ENCODE assay signal across 24 cellular contexts in the genomic region with DNA sequence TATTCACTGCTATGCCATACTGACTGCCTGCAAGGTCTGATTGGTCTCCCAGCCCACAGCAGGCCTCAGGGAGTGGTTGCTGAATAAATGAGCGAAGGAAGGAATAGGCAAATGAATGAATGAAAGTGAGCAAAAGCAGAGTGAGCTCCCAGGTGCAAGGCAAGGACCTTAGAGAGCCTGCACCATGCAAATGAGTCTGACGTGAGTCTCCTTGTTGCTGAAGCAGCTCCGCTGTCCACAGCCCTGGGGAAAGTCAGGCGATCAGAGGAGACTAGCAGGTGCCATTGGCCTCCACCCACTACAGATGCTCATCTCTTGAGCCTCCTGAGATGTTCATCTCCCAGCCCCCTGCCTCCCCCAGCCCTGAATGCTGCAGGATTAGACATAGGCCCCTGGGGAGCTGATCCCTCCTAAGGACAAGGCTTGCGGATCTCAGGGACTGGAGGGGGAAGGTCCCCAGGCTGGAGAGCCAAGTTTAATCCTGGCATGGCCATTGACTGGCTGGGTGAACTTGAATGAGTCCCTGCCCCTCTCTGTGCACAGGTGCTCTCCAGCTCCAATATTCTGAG. TPM values are rescaled to one million over a fixed set of nuclear protein-coding genes. Genes with fewer than 3 reads are reported as not detected.
DNase-seq lines count a peak whose midpoint lies in the region; ATAC-seq and TF ChIP-seq lines count a peak whose summit lies in the region.
"Had no signal": no experiment of that assay in that cellular context is flagged by ENCODE, and none has a peak within 500 bp of the region (broad histone marks: within the 10 kb centered on the region; RNA-seq: fewer than 3 reads in every experiment).

No MANE protein-coding gene starts in this region.

- H2BK12ac ChIP-seq in neuronal stem cell (ENCODE audit: low read length) = no peak overlapping the region

- H2AFZ ChIP-seq in neuronal stem cell (ENCODE audit: low read length) = no peak overlapping the region

- TF ChIP-seq CTCF in ovary (IDR thresholded peaks at IDR 0.05) = no peak

- H3K27ac ChIP-seq in neuronal stem cell (replicated peaks; ENCODE audit: low read length) = no peak overlapping the region
- H3K27ac ChIP-seq in ovary = no peak overlapping the region
- H3K27ac ChIP-seq: colonic mucosa, SK-N-MC had no signal

- H4K91ac ChIP-seq in neuronal stem cell (ENCODE audit: low read depth, low read length, poor library complexity) = no peak overlapping the region

- no peaks in the 10 kb centered on the region for H3K36me3 ChIP-seq in neuronal stem cell (replicated peaks in 1 of 2; ENCODE audit: control insufficient read depth in 2 of 2, insufficient read depth in 2 of 2, low read length in 2 of 2)
- no peaks in the 10 kb centered on the region for H3K36me3 ChIP-seq in ovary
- H3K36me3 ChIP-seq: colonic mucosa, tibial nerve had no signal

- no peak overlapping the region for H2AK5ac ChIP-seq in neuronal stem cell (ENCODE audit: low read depth, low read length)

- H3K9ac ChIP-seq in neuronal stem cell (ENCODE audit: low read depth, low read length, poor library complexity) = no peak overlapping the region

- intact Hi-C loops in ovary (cut with DNase I) = loop anchor here in 1 of 4 donors (2.0 kb wide), 1 partner anchor 25 kb away; no protein-coding TSS in a partner anchor
- intact Hi-C loops in head of caudate nucleus (cut with DNase I) = no loop called here

- no peaks in the 10 kb centered on the region for H3K79me1 ChIP-seq in neuronal stem cell (ENCODE audit: low read depth, low read length)

- no peaks in the 10 kb centered on the region for H3K9me3 ChIP-seq in neuronal stem cell (replicated peaks in 1 of 2; ENCODE audit: control insufficient read depth in 2 of 2, insufficient read depth in 1 of 2, low read depth in 1 of 2, low read length in 2 of 2)
- H3K9me3 ChIP-seq in ovary = no peaks in the 10 kb centered on the region
- H3K9me3 ChIP-seq: colonic mucosa, tibial nerve had no signal

- no peak for TF ChIP-seq EP300 in ovary (IDR thresholded peaks at IDR 0.05)

- no peak overlapping the region for H2BK15ac ChIP-seq in neuronal stem cell (ENCODE audit: low read length)

- H3K4me1 ChIP-seq in neuronal stem cell (ENCODE audit: control insufficient read depth in 2 of 2, insufficient read depth in 1 of 2, low read depth in 1 of 2, low read length in 2 of 2) (peaks cover 0 to 4% of the 10 kb centered on the region in 2 donors), ovary (ENCODE audit: insufficient read depth) (peaks cover 9% of the 10 kb centered on the region)
- H3K4me1 ChIP-seq: colonic mucosa had no signal

- H3K27me3 ChIP-seq in neuronal stem cell (ENCODE audit: control insufficient read depth in 3 of 3, insufficient read depth in 3 of 3, low read depth in 1 of 3, low read length in 3 of 3) = peaks cover 0 to 43% (median 0%) of the 10 kb centered on the region in 3 experiments
- H3K27me3 ChIP-seq in ovary = no peaks in the 10 kb centered on the region
- H3K27me3 ChIP-seq: colonic mucosa, tibial nerve had no signal

- no CpG with 5 or more reads among the region's 5 CpGs for WGBS in neuronal stem cell (ENCODE audit: extremely low coverage in 2 of 2, insufficient read length in 2 of 2, insufficient replicate concordance in 1 of 2), 2 donors
- WGBS in ovary, 3 donors = 94 to 98% (median 95%) methylated on average over 5 of the region's 5 CpGs

- H3K14ac ChIP-seq in neuronal stem cell (ENCODE audit: low read length) = no peak overlapping the region

- TF ChIP-seq POLR2A in ovary (IDR thresholded peaks at IDR 0.05) = no peak

- H2BK5ac ChIP-seq in neuronal stem cell (ENCODE audit: low read length) = no peak overlapping the region

- no peak overlapping the region for H2BK120ac ChIP-seq in neuronal stem cell (ENCODE audit: low read depth, low read length)

- no peak overlapping the region for H3K4ac ChIP-seq in neuronal stem cell (ENCODE audit: low read length)

- H3K18ac ChIP-seq in neuronal stem cell (ENCODE audit: low read length) = peak overlapping the region; percentile 12

- no peak overlapping the region for H4K8ac ChIP-seq in neuronal stem cell (ENCODE audit: low read depth, low read length)

- no peak overlapping the region for H3K4me3 ChIP-seq in neuronal stem cell (ENCODE audit: low read length in 2 of 2)
- H3K4me3 ChIP-seq in ovary = no peak overlapping the region
- H3K4me3 ChIP-seq: colonic mucosa, SK-N-MC, tibial nerve had no signal

- H3K23ac ChIP-seq in neuronal stem cell (ENCODE audit: low read depth, low read length, poor library complexity) = no peak overlapping the region

- DNase-seq in NCI-H524 (lab: John Stamatoyannopoulos, UW) (peak; percentile 55 to 77), neuronal stem cell (ENCODE audit: low spot score) (no peak), ovary (no peak), head of caudate nucleus (no peak), ureter (ENCODE audit: low spot score) (no peak), GOT3 (lab: John Stamatoyannopoulos, UW) (no peak)
- DNase-seq: activated CD4-positive, alpha-beta memory T cell treated with anti-CD3 and anti-CD28 coated beads for 36 hours; activated CD4-positive, CD25-positive, alpha-beta regulatory T cell; activated effector memory CD4-positive, alpha-beta T cell treated with anti-CD3 and anti-CD28 coated beads, Interleukin-2, amount 50 U/mL, for 16 hours; CD4-positive, CD25-positive, alpha-beta regulatory T cell; colonic mucosa; endodermal cell; KBM-7; mesenchymal stem cell; naive thymus-derived CD8-positive, alpha-beta T cell; NCI-H1930; NCI-H226; stimulated activated CD4-positive, alpha-beta T cell treated with anti-CD3 and anti-CD28 coated beads, Interleukin-2, amount 100 ng/mL, for 24 hours; stimulated activated naive CD8-positive, alpha-beta T cell treated with anti-CD3 and anti-CD28 coated beads, Interleukin-15, Interleukin-2, amounts not matched to agents 100 U/mL and 50 U/mL, for 24 hours; T-helper 9 cell had no signal

- H3K4me2 ChIP-seq in neuronal stem cell (ENCODE audit: insufficient read depth, low read length, poor library complexity, severe bottlenecking) = no peak overlapping the region

- ATAC-seq in GM18520 (IDR thresholded peaks at IDR 0.05; ENCODE audit: unreplicated experiment) = peak; percentile 38
- ATAC-seq in HG02759 (IDR thresholded peaks at IDR 0.05; ENCODE audit: unreplicated experiment) = peak; percentile 53
- ATAC-seq: naive thymus-derived CD8-positive, alpha-beta T cell; stimulated activated naive CD8-positive, alpha-beta T cell treated with anti-CD3 and anti-CD28 coated beads, Interleukin-15, Interleukin-2, amounts not matched to agents 100 U/mL and 50 U/mL, for 24 hours had no signal

RNA-seq across cellular contexts. Expression of gene GDPD5, which starts 22.1 kb away (rescaled TPM):
- polyA plus RNA-seq in neuronal stem cell (2013, experiment 1 of 2) = 10.9 TPM
- polyA plus RNA-seq in neuronal stem cell (2013, experiment 2 of 2) = 11.1 TPM
- 10 to 100 TPM in 2 of 7 donors, 1 to 10 TPM in 5; 3.8 to 15.8 (median 8.4) TPM for total RNA-seq in ovary
- polyA plus RNA-seq in ovary = 1 to 10 TPM; 5.5 to 6.3 TPM
- total RNA-seq in ureter = 14.9 TPM

RNA-seq across cellular contexts. Expression of gene SERPINH1, which starts 58.4 kb away (rescaled TPM):
- 246 TPM for polyA plus RNA-seq in neuronal stem cell (2013, experiment 1 of 2)
- polyA plus RNA-seq in neuronal stem cell (2013, experiment 2 of 2) = 246 TPM
- 100 to 1,000 TPM; 122 to 289 (median 188) TPM for total RNA-seq in ovary
- 100 to 1,000 TPM; 155 to 163 TPM for polyA plus RNA-seq in ovary
- total RNA-seq in ureter = 109 TPM

Comparison
In these comparisons a context has a peak if more than half of its experiments do, and no peak if none do; other contexts are left out.
1. DNase-seq: peak in NCI-H524 (2 of 2); none in neuronal stem cell (single experiment), ovary (0 of 5), head of caudate nucleus (0 of 42), ureter (single experiment) and GOT3 (single experiment).